In genomic region chr17:47650525-47651522, GRCh38 we compare ENCODE assay signal across 8 cellular contexts.
DNase-seq lines count a peak whose midpoint lies in the region; ATAC-seq and TF ChIP-seq lines count a peak whose summit lies in the region.

No MANE protein-coding gene starts in this region.

- no peaks in the 10 kb centered on the region for H3K9me3 ChIP-seq in Loucy (ENCODE audit: insufficient read depth, low read depth, low read length)

- TF ChIP-seq CTCF in Loucy (conservative IDR thresholded peaks at IDR 0.05; ENCODE audit: low read length) (no peak), nephron progenitor cell (IDR thresholded peaks at IDR 0.05) (no peak)

- peaks cover 66% of the 10 kb centered on the region for H3K4me1 Mint-ChIP-seq in nephron progenitor cell

- peaks cover 55% of the 10 kb centered on the region for H3K4me1 ChIP-seq in Loucy (ENCODE audit: insufficient read depth, low read length, poor library complexity, severe bottlenecking)

- peak overlapping the region; percentile 90 for H3K4me3 Mint-ChIP-seq in nephron progenitor cell

- peaks cover 43% of the 10 kb centered on the region for H3K36me3 Mint-ChIP-seq in nephron progenitor cell (ENCODE audit: low read depth)

- H3K36me3 ChIP-seq in Loucy (ENCODE audit: insufficient read depth, low read length) = peaks cover 40% of the 10 kb centered on the region

- peak overlapping the region; percentile 94 for H3K27ac Mint-ChIP-seq in nephron progenitor cell

- no peak overlapping the region for H2AFZ ChIP-seq in Loucy (ENCODE audit: low read length)

- H3K4me2 ChIP-seq in Loucy (ENCODE audit: low read depth, low read length, poor library complexity, severe bottlenecking) = peak overlapping the region; percentile 93

- H3K79me2 ChIP-seq in Loucy (ENCODE audit: insufficient read depth, low read length) = peaks cover 73% of the 10 kb centered on the region

- H3K27me3 ChIP-seq in Loucy (ENCODE audit: insufficient read depth, low read length, poor library complexity, severe bottlenecking) = no peaks in the 10 kb centered on the region

- DNase-seq in DMS79 (lab: John Stamatoyannopoulos, UW) (peak; percentile 91), GOT3 (lab: John Stamatoyannopoulos, UW) (peak; percentile 79), fibroblast of the conjunctiva (ENCODE audit: low read depth) (peak; percentile 92), nephron progenitor cell (peak; percentile 92)
- peak; percentile 98 for DNase-seq in activated effector memory CD4-positive, alpha-beta T cell treated with anti-CD3 and anti-CD28 coated beads, Interleukin-2, amount 50 U/mL, for 16 hours
- peak; percentile 98 for DNase-seq in stimulated activated naive CD8-positive, alpha-beta T cell treated with anti-CD3 and anti-CD28 coated beads, Interleukin-15, Interleukin-2, amounts not matched to agents 100 U/mL and 50 U/mL, for 24 hours

- peak; percentile 52 for ATAC-seq in stimulated activated naive CD8-positive, alpha-beta T cell treated with anti-CD3 and anti-CD28 coated beads, Interleukin-15, Interleukin-2, amounts not matched to agents 100 U/mL and 50 U/mL, for 24 hours

- H4K20me1 ChIP-seq in Loucy (ENCODE audit: insufficient read depth, low read length, poor library complexity, severe bottlenecking) = peaks cover 52% of the 10 kb centered on the region

- peak overlapping the region; percentile 93 for H3K9ac ChIP-seq in Loucy (ENCODE audit: low read depth, low read length, poor library complexity, severe bottlenecking)

- no peaks in the 10 kb centered on the region for H3K9me3 Mint-ChIP-seq in nephron progenitor cell

- H3F3A ChIP-seq in Loucy (ENCODE audit: low read depth) = no peaks in the 10 kb centered on the region; the same call in 1 of the 2 replicates

- peak overlapping the region; percentile 99 for H3K4me3 ChIP-seq in Loucy (ENCODE audit: low read length, poor library complexity, severe bottlenecking)

- peaks cover 10% of the 10 kb centered on the region for H3K27me3 Mint-ChIP-seq in nephron progenitor cell (ENCODE audit: low read depth, poor library complexity)

- H3K9me2 ChIP-seq in Loucy (replicated peaks; ENCODE audit: low read depth, low read length) = no peaks in the 10 kb centered on the region

- peak; percentile 41 for TF ChIP-seq POLR2A in Raji (IDR thresholded peaks at IDR 0.05; ENCODE audit: insufficient read depth, low read depth, low read length)

Comparison
In these comparisons a context has a peak if more than half of its experiments do, and no peak if none do; other contexts are left out.
1. Peak in every context shown above with its lines: DNase-seq, ATAC-seq and H3K4me3 ChIP-seq.